8 cellular contexts compared by ENCODE assay signal in the genomic region with DNA sequence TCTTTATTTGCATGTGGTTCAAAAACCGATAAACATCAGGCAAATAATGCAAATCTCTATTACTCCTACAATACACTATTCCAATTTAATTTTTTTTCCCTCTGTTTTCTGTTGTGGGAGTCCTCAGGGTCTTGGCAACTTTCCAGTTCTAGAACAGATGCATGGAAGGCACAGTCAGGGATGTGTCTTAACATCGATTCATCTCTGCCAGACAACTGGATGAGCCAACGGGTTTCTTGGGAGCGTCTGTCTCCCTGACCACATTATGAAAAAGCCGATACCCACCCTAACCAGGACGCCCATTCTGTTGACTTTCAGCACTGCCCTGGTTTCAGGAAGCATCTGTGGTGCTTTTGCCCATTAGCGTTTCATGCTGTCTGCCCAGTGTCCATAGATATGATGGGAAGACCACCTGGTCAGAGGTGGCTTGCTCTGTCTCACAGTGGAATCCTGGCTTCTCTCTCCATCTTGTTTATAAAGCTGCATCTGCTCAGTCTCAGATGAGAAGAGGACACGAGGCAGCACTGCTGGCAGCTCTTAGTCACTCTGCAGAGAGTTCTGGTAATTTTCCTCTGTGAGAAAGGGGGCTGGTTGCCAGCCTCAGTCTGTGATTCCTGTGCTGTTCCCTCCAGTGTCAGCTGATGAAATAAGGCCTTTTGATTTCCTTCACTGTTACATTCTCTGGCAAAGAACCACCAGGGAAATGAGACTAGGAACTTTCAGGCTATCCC. TPM values are rescaled to one million over a fixed set of nuclear protein-coding genes. Genes with fewer than 3 reads are reported as not detected.
A peak's percentile ranks its signal among the peaks of the same experiment; 100 is the strongest.
DNase-seq lines count a peak whose midpoint lies in the region; ATAC-seq and TF ChIP-seq lines count a peak whose summit lies in the region.

No MANE protein-coding gene starts in this region.

- H2BK15ac ChIP-seq in IMR-90 (ENCODE audit: low read depth, low read length) = peak overlapping the region; percentile 83; the same call in 2 of the 3 replicates

- peak overlapping the region; percentile 85 for H2BK20ac ChIP-seq in IMR-90 (ENCODE audit: low read depth, low read length)

- ATAC-seq in IMR-90 (ENCODE audit: low read depth) = peak; percentile 83
- no peak for ATAC-seq in CD4-positive, alpha-beta T cell (ENCODE audit: poor library complexity)

- H3K56ac ChIP-seq in IMR-90 (ENCODE audit: extremely low read depth, insufficient read depth, low read length) = peak overlapping the region; percentile 53; the same call in 1 of the 2 replicates

- intact Hi-C loops in IMR-90 (cut with micrococcal nuclease) (loop anchor here (2.0 kb wide), 2 partner anchors 47 to 61 kb away; no protein-coding TSS in a partner anchor), mammary epithelial cell (cut with micrococcal nuclease) (no loop called here)
- intact Hi-C loops in CD4-positive, alpha-beta T cell (cut with DNase I, micrococcal nuclease) = no loop called here

- peak overlapping the region; percentile 95 for H4K91ac ChIP-seq in IMR-90 (ENCODE audit: insufficient read depth, low read depth, low read length)

- dilution Hi-C loops in IMR-90 (cut with HindIII; ENCODE audit: low sequenced_read_pairs, unreplicated experiment) (no loop called here), mammary epithelial cell (cut with HindIII; ENCODE audit: low sequenced_read_pairs) (no loop called here)

- H3K23ac ChIP-seq in IMR-90 (ENCODE audit: low read depth, low read length) = peak overlapping the region; percentile 63; the same call in 1 of the 2 replicates

- H3K9ac ChIP-seq in IMR-90 (ENCODE audit: low read depth, low read length) (peak overlapping the region; percentile 34; the same call in 1 of the 2 replicates), mammary epithelial cell (ENCODE audit: insufficient read depth, low read length) (no peak overlapping the region), stomach smooth muscle (ENCODE audit: low read length in 2 of 2) (no peak overlapping the region)

- H3K79me2 ChIP-seq in mammary epithelial cell (ENCODE audit: insufficient read depth, low read length) = no peaks in the 10 kb centered on the region

- H2BK5ac ChIP-seq in IMR-90 (ENCODE audit: low read depth, low read length, poor library complexity, severe bottlenecking) = peak overlapping the region; percentile 83

- H3K18ac ChIP-seq in IMR-90 (ENCODE audit: low read depth, low read length) = peak overlapping the region; percentile 92

- H3K9me3 Mint-ChIP-seq in CD4-positive, alpha-beta T cell = no peaks in the 10 kb centered on the region

- H3K4me2 ChIP-seq in IMR-90 (ENCODE audit: low read depth, low read length) = peak overlapping the region; percentile 61; the same call in 1 of the 2 replicates
- H3K4me2 ChIP-seq in mammary epithelial cell (ENCODE audit: insufficient read depth, low read depth, low read length) = no peak overlapping the region

- in situ Hi-C loops in IMR-90 (cut with MboI; ENCODE audit: low sequenced_read_pairs) = no loop called here
- in situ Hi-C loops in mammary epithelial cell (cut with MboI; ENCODE audit: low sequenced_read_pairs in 2 of 2) = no loop called here

- H3K27me3 ChIP-seq in IMR-90 (ENCODE audit: control insufficient read depth, insufficient read depth, low read length) = no peaks in the 10 kb centered on the region
- no peaks in the 10 kb centered on the region for H3K27me3 ChIP-seq in mammary epithelial cell (ENCODE audit: insufficient read depth, low read length)
- H3K27me3 ChIP-seq in stomach smooth muscle (ENCODE audit: control insufficient read depth in 1 of 2, insufficient read depth in 2 of 2, low read length in 2 of 2) = no peaks in the 10 kb centered on the region
- peaks cover under 1% of the 10 kb centered on the region for H3K27me3 ChIP-seq in CD4-positive, alpha-beta T cell (ENCODE audit: control insufficient read depth, insufficient read depth, low read length)

- peak overlapping the region; percentile 62 to 86 for H4K8ac ChIP-seq in IMR-90 (ENCODE audit: low read depth in 2 of 2, low read length in 2 of 2)

- 0 out of 2 replicates have a peak, but pooled peaks have one; percentile 9 for TF ChIP-seq RAD21 in IMR-90 (IDR thresholded peaks at IDR 0.05; ENCODE audit: low read length)

- POLR2A ChIA-PET in IMR-90 (lab: Charles Lee; ENCODE audit: unreplicated experiment) = interaction anchor here (1.2 kb wide), 1 partner anchor 10 kb away, joined by 3 read pairs; no protein-coding TSS in a partner anchor
- POLR2A ChIA-PET in CD4-positive, alpha-beta T cell (lab: Charles Lee) = no interaction called here

- peak overlapping the region; percentile 92 for H2BK120ac ChIP-seq in IMR-90 (ENCODE audit: low read depth, low read length)

- no peak overlapping the region for H3K4me3 Mint-ChIP-seq in CD4-positive, alpha-beta T cell

- H3K9me3 ChIP-seq in IMR-90 (ENCODE audit: control insufficient read depth, insufficient read depth, low read length) (no peaks in the 10 kb centered on the region), mammary epithelial cell (replicated peaks; ENCODE audit: insufficient read depth, low read length) (no peaks in the 10 kb centered on the region), stomach smooth muscle (ENCODE audit: control insufficient read depth in 2 of 2, low read length in 2 of 2) (no peaks in the 10 kb centered on the region)
- no peaks in the 10 kb centered on the region for H3K9me3 ChIP-seq in CD4-positive, alpha-beta T cell (ENCODE audit: control insufficient read depth, low read length)

- WGBS in IMR-90 (ENCODE audit: extremely low coverage in 2 of 2, insufficient read length in 1 of 2), 2 experiments = no CpG with 5 or more reads among the region's 8 CpGs
- WGBS in mammary epithelial cell (ENCODE audit: low coverage, missing lambda C conversion rate) = 38% methylated on average over 8 of the region's 8 CpGs

- peak overlapping the region; percentile 88; the same call in 1 of the 2 replicates for H3K27ac ChIP-seq in IMR-90 (ENCODE audit: insufficient read depth, low read length)
- H3K27ac ChIP-seq in mammary epithelial cell (ENCODE audit: insufficient read depth, low read depth, low read length) = no peak overlapping the region
- peak overlapping the region; percentile 70 for H3K27ac ChIP-seq in stomach smooth muscle (ENCODE audit: low read length)
- H3K27ac ChIP-seq in CD4-positive, alpha-beta T cell (ENCODE audit: low read depth, low read length) = no peak overlapping the region

- TF ChIP-seq CTCF in IMR-90 (conservative IDR thresholded peaks at IDR 0.05; ENCODE audit: low read depth, low read length) = 0 out of 2 replicates have a peak, but pooled peaks have one; percentile 1
- TF ChIP-seq CTCF in mammary epithelial cell (conservative IDR thresholded peaks at IDR 0.05 in 1 of 2, IDR thresholded peaks at IDR 0.05 in 1 of 2; ENCODE audit: extremely low read depth in 1 of 2, insufficient read depth in 1 of 2, low read depth in 1 of 2, low read length in 2 of 2) = no peak
- no peak for TF ChIP-seq CTCF in CD4-positive, alpha-beta T cell (IDR thresholded peaks at IDR 0.05)

- no peak overlapping the region for H3K27ac Mint-ChIP-seq in CD4-positive, alpha-beta T cell

- peak overlapping the region; percentile 82 for H4K5ac ChIP-seq in IMR-90 (ENCODE audit: low read depth, low read length)

- peak overlapping the region; percentile 69 for H3K14ac ChIP-seq in IMR-90 (replicated peaks; ENCODE audit: low read depth, low read length)

- H3K4me1 ChIP-seq in IMR-90 (ENCODE audit: control insufficient read depth, insufficient read depth, low read length) = peaks cover 12% of the 10 kb centered on the region
- no peaks in the 10 kb centered on the region for H3K4me1 ChIP-seq in mammary epithelial cell (ENCODE audit: insufficient read depth, low read length)
- peaks cover 16% of the 10 kb centered on the region for H3K4me1 ChIP-seq in stomach smooth muscle (ENCODE audit: control insufficient read depth, insufficient read depth, low read length)

- H4K20me1 ChIP-seq in IMR-90 (ENCODE audit: insufficient read depth, low read length) (no peaks in the 10 kb centered on the region), mammary epithelial cell (ENCODE audit: insufficient read depth, low read length) (no peaks in the 10 kb centered on the region)

- TF ChIP-seq POLR2A in IMR-90 (IDR thresholded peaks at IDR 0.05; ENCODE audit: low read depth, low read length) = no peak

- peak overlapping the region; percentile 91 for H3K4ac ChIP-seq in IMR-90 (ENCODE audit: low read depth, low read length)

- H2AK5ac ChIP-seq in IMR-90 (ENCODE audit: low read depth, low read length) = peak overlapping the region; percentile 39; the same call in 1 of the 2 replicates

- DNase-seq in IMR-90 (peak; percentile 98), mammary epithelial cell (no peak), kidney tubule cell (ENCODE audit: low spot score) (peak; percentile 55), germinal center (ENCODE audit: low spot score) (no peak), iPS-NIHi7 (ENCODE audit: extremely low spot score) (no peak)
- no peak for DNase-seq in CD4-positive, alpha-beta T cell
- DNase-seq in activated CD4-positive, alpha-beta T cell treated with anti-CD3 and anti-CD28 coated beads, Interleukin-2, amount 50 U/mL, for 1 hour = no peak

- BruUV-seq in IMR-90 (replicated peaks; lab: Mats Ljungman, UMichigan) (no TSS peak), mammary epithelial cell (replicated peaks; lab: Mats Ljungman, UMichigan) (no TSS peak)

- peaks cover 18% of the 10 kb centered on the region for H3K27me3 Mint-ChIP-seq in CD4-positive, alpha-beta T cell

- H3K4me1 Mint-ChIP-seq in CD4-positive, alpha-beta T cell (ENCODE audit: low read depth) = no peaks in the 10 kb centered on the region

- H3K36me3 Mint-ChIP-seq in CD4-positive, alpha-beta T cell (ENCODE audit: low read depth) = no peaks in the 10 kb centered on the region

- H2AFZ ChIP-seq in IMR-90 (replicated peaks; ENCODE audit: low read length, poor library complexity) = peak overlapping the region; percentile 78
- peak overlapping the region; percentile 63 for H2AFZ ChIP-seq in mammary epithelial cell (ENCODE audit: low read depth, low read length)

- H3K36me3 ChIP-seq in IMR-90 (ENCODE audit: control insufficient read depth, insufficient read depth, low read length) (no peaks in the 10 kb centered on the region), mammary epithelial cell (ENCODE audit: insufficient read depth, low read length) (no peaks in the 10 kb centered on the region), stomach smooth muscle (ENCODE audit: control insufficient read depth in 2 of 2, insufficient read depth in 2 of 2, low read length in 2 of 2) (no peaks in the 10 kb centered on the region)

- peak overlapping the region; percentile 7 for H2AK9ac ChIP-seq in IMR-90 (replicated peaks; ENCODE audit: low read depth, low read length, poor library complexity)

- no peaks in the 10 kb centered on the region for H3K79me1 ChIP-seq in IMR-90 (ENCODE audit: low read depth in 1 of 2, low read length in 2 of 2)

- H3K9me1 ChIP-seq in IMR-90 (ENCODE audit: insufficient read depth, low read length) = no peaks in the 10 kb centered on the region; the same call in 1 of the 2 replicates

- CTCF ChIA-PET in IMR-90 (lab: Yijun Ruan, JAX) (interaction anchor here (1.0 to 1.1 kb wide), 2 partner anchors 13 to 60 kb away, joined by 3 read pairs; no protein-coding TSS in a partner anchor), mammary epithelial cell (lab: Charles Lee; ENCODE audit: low non-redundant PET) (no interaction called here)
- CTCF ChIA-PET in CD4-positive, alpha-beta T cell (lab: Charles Lee) = no interaction called here

- H3K4me3 ChIP-seq in IMR-90 (ENCODE audit: insufficient read depth, low read depth, low read length) (no peak overlapping the region), mammary epithelial cell (replicated peaks in 1 of 3; ENCODE audit: insufficient read depth in 1 of 3, low read depth in 2 of 3, low read length in 3 of 3) (no peak overlapping the region), stomach smooth muscle (ENCODE audit: low read length in 2 of 2) (peak overlapping the region in 1 of 2 donors; percentile 60)

RNA-seq across cellular contexts. Expression of gene KCNE4, which starts 57.9 kb away (rescaled TPM):
- total RNA-seq in IMR-90 (2012; rRNA removed) = 6.6 and 8.3 TPM in 2 replicates
- 6.8 and 8.1 TPM in 2 replicates for polyA plus RNA-seq in IMR-90 (2012; rRNA removed)
- 7.4 and 17.0 TPM in 2 replicates for polyA plus RNA-seq in IMR-90 (2012; cell fraction: cytosol; rRNA removed)
- 17.7 and 50.6 TPM in 2 replicates for polyA plus RNA-seq in IMR-90 (2012; cell fraction: nucleus; rRNA removed; ENCODE audit: low replicate concordance)
- total RNA-seq in mammary epithelial cell = under 1 TPM; 0.33 to 0.71 TPM
- polyA plus RNA-seq in mammary epithelial cell = 0.25 TPM
- polyA minus RNA-seq in mammary epithelial cell = not detected
- total RNA-seq in CD4-positive, alpha-beta T cell = not detected

Comparison
In these comparisons a context has a peak if more than half of its experiments do, and no peak if none do; other contexts are left out.
1. DNase-seq: peak in IMR-90 (single experiment) and kidney tubule cell (single experiment); none in mammary epithelial cell (single experiment), germinal center (single experiment), iPS-NIHi7 (single experiment), CD4-positive, alpha-beta T cell (0 of 10) and activated CD4-positive, alpha-beta T cell treated with anti-CD3 and anti-CD28 coated beads, Interleukin-2, amount 50 U/mL, for 1 hour (single experiment).
2. H3K27ac ChIP-seq: peak in IMR-90 (single experiment) and stomach smooth muscle (single experiment); none in mammary epithelial cell (single experiment) and CD4-positive, alpha-beta T cell (single experiment).